26 cellular contexts compared by ENCODE assay signal in genomic region chr10:24042884-24043283, GRCh38.
"Had no signal": no experiment of that assay in that cellular context is flagged by ENCODE, and none has a peak within 500 bp of the region (broad histone marks: within the 10 kb centered on the region; RNA-seq: fewer than 3 reads in every experiment).

No MANE protein-coding gene starts in this region.

- H3K9ac ChIP-seq: parathyroid adenoma had no signal

- H3K4me3 ChIP-seq: right atrium auricular region, stomach, suprapubic skin, testis, tibial artery, transverse colon, upper lobe of right lung, uterus had no signal

- H3K27me3 ChIP-seq: neutrophil, right atrium auricular region, suprapubic skin, testis, tibial artery, transverse colon, upper lobe of right lung, uterus had no signal

- DNase-seq: naive thymus-derived CD4-positive, alpha-beta T cell; natural killer cell; nephron progenitor cell; nucleus accumbens; posterior cingulate gyrus; retina; small intestine; stimulated activated CD4-positive, alpha-beta T cell treated with anti-CD3 and anti-CD28 coated beads, Interleukin-15, amount 100 ng/mL, for 24 hours; stimulated activated CD4-positive, alpha-beta T cell treated with anti-CD3 and anti-CD28 coated beads, Interleukin-2, amount 100 ng/mL, for 24 hours; stimulated activated CD4-positive, alpha-beta T cell treated with anti-CD3 and anti-CD28 coated beads, Interleukin-2, amount 100 ng/mL, for 48 hours; stimulated activated CD4-positive, alpha-beta T cell treated with anti-CD3 and anti-CD28 coated beads, Interleukin-4, amount 100 ng/mL, for 24 hours; stimulated activated naive B cell treated with anti-CD40 and anti-IgM and Interleukin-4, amounts not matched to agents 10 μg/mL and 1 μg/mL and 100 μg/mL, for 72 hours; stimulated activated naive CD4-positive, alpha-beta T cell treated with Interleukin-2 at 50 U/mL for 16 hours; stomach; substantia nigra; testis; tibial artery; transverse colon; upper lobe of right lung; uterus had no signal

- ATAC-seq: naive thymus-derived CD4-positive, alpha-beta T cell; natural killer cell; sciatic nerve; stimulated activated effector memory CD8-positive, alpha-beta T cell treated with anti-CD3 and anti-CD28 coated beads, Interleukin-12 subunit alpha, Interleukin-12 subunit beta, amount 100 ng/mL, for 72 hours; stimulated activated naive B cell treated with anti-CD40 and anti-IgM and Interleukin-4, amounts not matched to agents 10 μg/mL and 1 μg/mL and 100 μg/mL, for 72 hours; upper lobe of right lung had no signal

- FAIRE-seq: small intestine had no signal

- H3K9me3 ChIP-seq: neutrophil, right atrium auricular region, stomach, suprapubic skin, testis, tibial artery, transverse colon, upper lobe of right lung, uterus had no signal

- H3K27ac ChIP-seq: neutrophil, parathyroid adenoma, right atrium auricular region, stomach, suprapubic skin, testis, tibial artery, transverse colon, upper lobe of right lung, uterus had no signal

- H3K4me1 ChIP-seq: parathyroid adenoma, right atrium auricular region, suprapubic skin, testis, tibial artery, upper lobe of right lung, uterus had no signal

- H3K36me3 ChIP-seq: neutrophil, right atrium auricular region, stomach, suprapubic skin, tibial artery, transverse colon, upper lobe of right lung, uterus had no signal
